In genomic region chr5:88746438-88746882, GRCh38 we compare ENCODE assay signal across 12 cellular contexts.
DNase-seq lines count a peak whose midpoint lies in the region; ATAC-seq, FAIRE-seq and TF ChIP-seq lines count a peak whose summit lies in the region.
"Had no signal": no experiment of that assay in that cellular context is flagged by ENCODE, and none has a peak within 500 bp of the region (broad histone marks: within the 10 kb centered on the region; RNA-seq: fewer than 3 reads in every experiment).

No MANE protein-coding gene starts in this region.

- ATAC-seq in GM21360 (IDR thresholded peaks at IDR 0.05; ENCODE audit: unreplicated experiment) (peak; percentile 68), HG02981 (IDR thresholded peaks at IDR 0.05; ENCODE audit: unreplicated experiment) (peak; percentile 73)

- H3K27ac Mint-ChIP-seq in nephron progenitor cell: no peak overlapping the region
- H3K27ac Mint-ChIP-seq: neural progenitor cell had no signal

- TF ChIP-seq CTCF in nephron progenitor cell (IDR thresholded peaks at IDR 0.05): no peak

- no peaks in the 10 kb centered on the region for H3K4me1 Mint-ChIP-seq in nephron progenitor cell
- H3K4me1 Mint-ChIP-seq: neural progenitor cell had no signal

- peak; percentile 88 for FAIRE-seq in GM18507 (lab: Jason Lieb, UNC)
- FAIRE-seq: astrocyte had no signal

- no peaks in the 10 kb centered on the region for H3K9me3 Mint-ChIP-seq in nephron progenitor cell
- H3K9me3 Mint-ChIP-seq: neural progenitor cell had no signal

- H3K4me3 Mint-ChIP-seq in nephron progenitor cell: no peak overlapping the region
- H3K4me3 Mint-ChIP-seq: neural progenitor cell had no signal

- no peaks in the 10 kb centered on the region for H3K36me3 Mint-ChIP-seq in nephron progenitor cell (ENCODE audit: low read depth)

- H3K27me3 Mint-ChIP-seq in nephron progenitor cell (ENCODE audit: low read depth, poor library complexity): peaks cover under 1% of the 10 kb centered on the region

- DNase-seq in GM18507 (ENCODE audit: extremely low spot score, insufficient read length, low read depth) (no peak), NAMALWA (ENCODE audit: low spot score) (peak; percentile 60), retina (no peak), SKM-1 (lab: John Stamatoyannopoulos, UW; ENCODE audit: unreplicated experiment) (no peak), nephron progenitor cell (no peak), epidermal melanocyte (ENCODE audit: insufficient read length, low spot score) (no peak)
- DNase-seq: erythroblast, NCI-H226 had no signal
